ENCODE assay signal across 21 cellular contexts in the genomic region with DNA sequence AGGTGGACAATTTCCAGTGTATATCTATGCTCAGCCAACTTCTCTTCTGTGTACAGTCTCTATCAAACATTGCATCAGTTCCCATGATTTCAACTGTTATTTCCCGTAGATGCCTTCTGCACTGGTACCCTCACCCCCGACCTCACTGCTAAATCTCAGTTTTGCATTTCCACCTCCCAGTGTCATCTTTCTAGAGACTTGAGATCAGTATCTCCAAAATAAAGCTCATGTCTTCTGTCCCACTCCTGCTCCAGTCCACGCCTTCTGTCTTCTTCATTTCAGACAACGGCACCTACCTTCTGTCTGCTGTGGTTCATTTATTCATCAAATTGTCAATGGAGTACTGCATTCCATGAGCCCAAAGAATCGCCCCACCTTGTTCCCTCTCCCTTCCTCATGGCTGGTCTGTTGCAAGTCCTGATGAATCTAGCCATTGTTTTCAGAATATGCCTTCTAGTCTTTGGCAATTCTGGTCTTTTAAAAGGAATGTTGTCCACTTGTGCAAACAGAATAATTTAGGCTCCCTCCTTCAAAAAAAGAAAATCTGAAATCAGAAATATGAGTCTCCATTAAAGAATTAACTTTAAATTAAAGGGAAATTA.
"Had no signal": no experiment of that assay in that cellular context is flagged by ENCODE, and none has a peak within 500 bp of the region (broad histone marks: within the 10 kb centered on the region; RNA-seq: fewer than 3 reads in every experiment).

No MANE protein-coding gene starts in this region.

- H3K27ac ChIP-seq: adrenal gland, esophagus squamous epithelium, parathyroid adenoma, right atrium auricular region, thoracic aorta, upper lobe of left lung, vagina had no signal

- H3K79me2 ChIP-seq: parathyroid adenoma had no signal

- ATAC-seq: activated CD4-positive, alpha-beta T cell treated with anti-CD3 and anti-CD28 coated beads for 36 hours; activated T-cell treated with anti-CD3 and anti-CD28 coated beads, Interleukin-2, amount 50 U/mL, for 72 hours; left cardiac atrium; left ventricle myocardium superior; naive thymus-derived CD4-positive, alpha-beta T cell had no signal

- H3K4me3 ChIP-seq: adrenal gland, esophagus squamous epithelium, right atrium auricular region, thoracic aorta, upper lobe of left lung, vagina had no signal

- DNase-seq: activated CD4-positive, alpha-beta T cell treated with anti-CD3 and anti-CD28 coated beads for 36 hours; activated CD4-positive, CD25-positive, alpha-beta regulatory T cell; activated naive CD4-positive, alpha-beta T cell; activated T-cell treated with anti-CD3 and anti-CD28 coated beads for 4 hours; activated T-cell treated with anti-CD3 and anti-CD28 coated beads, Interleukin-2, amount 50 U/mL, for 72 hours; adrenal gland; aorta; endodermal cell; esophagus squamous epithelium; left cardiac atrium; left ventricle myocardium superior; naive thymus-derived CD4-positive, alpha-beta T cell; nucleus accumbens; stimulated activated CD4-positive, alpha-beta T cell treated with anti-CD3 and anti-CD28 coated beads, Interleukin-12 subunit alpha, Interleukin-12 subunit beta, amount 100 ng/mL, for 4 hours; stimulated activated CD4-positive, alpha-beta T cell treated with anti-CD3 and anti-CD28 coated beads, Interleukin-4, amount 100 ng/mL, for 1 hour; T-helper 1 cell; upper lobe of left lung had no signal

- H3K9ac ChIP-seq: parathyroid adenoma had no signal

- H3K4me1 ChIP-seq: esophagus squamous epithelium, parathyroid adenoma, right atrium auricular region, upper lobe of left lung, vagina had no signal

- H2AFZ ChIP-seq: parathyroid adenoma had no signal

- H3K9me3 ChIP-seq: adrenal gland, esophagus squamous epithelium, right atrium auricular region, thoracic aorta, upper lobe of left lung, vagina had no signal

- H3K36me3 ChIP-seq: adrenal gland, esophagus squamous epithelium, right atrium auricular region, thoracic aorta, upper lobe of left lung, vagina had no signal

- H3K27me3 ChIP-seq: adrenal gland, esophagus squamous epithelium, right atrium auricular region, upper lobe of left lung, vagina had no signal
